15 cellular contexts compared by ENCODE assay signal in genomic region chr17:35732806-35733136, GRCh38. TPM values are rescaled to one million over a fixed set of nuclear protein-coding genes. Genes with fewer than 3 reads are reported as not detected.
DNase-seq lines count a peak whose midpoint lies in the region; ATAC-seq, FAIRE-seq and TF ChIP-seq lines count a peak whose summit lies in the region.
"Had no signal": no experiment of that assay in that cellular context is flagged by ENCODE, and none has a peak within 500 bp of the region (broad histone marks: within the 10 kb centered on the region; RNA-seq: fewer than 3 reads in every experiment).

No MANE protein-coding gene starts in this region.

- CTCF ChIA-PET in HepG2 (lab: Yijun Ruan, JAX; ENCODE audit: low intra/inter-chr PET ratio, low total read pairs): no interaction called here

- DNase-seq in HepG2 (ENCODE audit: low spot score): no peak
- DNase-seq in right lobe of liver: no peak
- no peak for DNase-seq in immature natural killer cell
- DNase-seq in testis: no peak
- DNase-seq in mucosa of descending colon: no peak
- DNase-seq: activated naive CD4-positive, alpha-beta T cell; effector CD4-positive, alpha-beta T cell; KG1; NCI-H187 treated with DMSO at 0.1 percent for 48 hours; stimulated activated CD4-positive, alpha-beta T cell treated with anti-CD3 and anti-CD28 coated beads, Interleukin-4, amount 100 ng/mL, for 1 hour; stimulated activated naive CD4-positive, alpha-beta T cell treated with Interleukin-2 at 50 U/mL for 16 hours had no signal

- H3K27ac ChIP-seq in HepG2 (ENCODE audit: extremely low read length, insufficient read depth, low read length): no peak overlapping the region
- H3K27ac ChIP-seq in right lobe of liver: no peak overlapping the region
- H3K27ac ChIP-seq in testis: no peak overlapping the region
- H3K27ac ChIP-seq: prostate gland had no signal

- H3K9me3 ChIP-seq in HepG2 (ENCODE audit: low read length) (no peaks in the 10 kb centered on the region), right lobe of liver (no peaks in the 10 kb centered on the region), testis (no peaks in the 10 kb centered on the region), mucosa of descending colon (no peaks in the 10 kb centered on the region)
- H3K9me3 ChIP-seq: prostate gland had no signal

- intact Hi-C loops in HepG2 (cut with micrococcal nuclease; ENCODE audit: unreplicated experiment): no loop called here
- intact Hi-C loops in right lobe of liver (cut with DNase I): no loop called here
- intact Hi-C loops in testis (cut with DNase I; ENCODE audit: low total_unique reads): no loop called here
- intact Hi-C loops in mucosa of descending colon (cut with DNase I, micrococcal nuclease): no loop called here

- TF ChIP-seq EP300 in HepG2 (IDR thresholded peaks at IDR 0.05; ENCODE audit: low read depth in 2 of 2, low read length in 2 of 2) (no peak), HepG2 (CRISPR knock-in tag; IDR thresholded peaks at IDR 0.05; ENCODE audit: borderline replicate concordance) (no peak)

- H3K9ac ChIP-seq in HepG2 (ENCODE audit: insufficient read depth, low read depth, low read length): peak overlapping the region; percentile 65

- POLR2A ChIA-PET in HepG2 (lab: Yijun Ruan, JAX): no interaction called here

- no peak for FAIRE-seq in HepG2 (lab: Jason Lieb, UNC)

- H3K4me3 Mint-ChIP-seq in activated naive CD8-positive, alpha-beta T cell: peak overlapping the region; percentile 80
- peak overlapping the region; percentile 27 to 80 (median 72) for H3K4me3 Mint-ChIP-seq in immature natural killer cell

- H3K9me3 Mint-ChIP-seq in activated naive CD8-positive, alpha-beta T cell (ENCODE audit: low read depth): no peaks in the 10 kb centered on the region
- H3K9me3 Mint-ChIP-seq in immature natural killer cell: no peaks in the 10 kb centered on the region

- no peak overlapping the region for H3K27ac Mint-ChIP-seq in activated naive CD8-positive, alpha-beta T cell
- H3K27ac Mint-ChIP-seq in immature natural killer cell: peak overlapping the region in 2 of 6 donors; percentile 7 to 26

- peak overlapping the region; percentile 82 for H3K4me2 ChIP-seq in HepG2 (ENCODE audit: low read depth, low read length)

- H3K4me3 ChIP-seq in HepG2 (replicated peaks in 1 of 3; ENCODE audit: insufficient read depth in 1 of 3, low read depth in 2 of 3, low read length in 3 of 3): peak overlapping the region; percentile 63 to 87 (median 70); a peak in 5 of 6 replicates
- H3K4me3 ChIP-seq in right lobe of liver: no peak overlapping the region
- H3K4me3 ChIP-seq in testis: no peak overlapping the region
- no peak overlapping the region for H3K4me3 ChIP-seq in mucosa of descending colon

- TF ChIP-seq CTCF in HepG2 (CRISPR knock-in tag; IDR thresholded peaks at IDR 0.05) (no peak), right lobe of liver (IDR thresholded peaks at IDR 0.05) (no peak), testis (IDR thresholded peaks at IDR 0.05) (no peak), mucosa of descending colon (IDR thresholded peaks at IDR 0.05) (no peak)

- in situ Hi-C loops in HepG2 (cut with HindIII; ENCODE audit: extremely low pct_ligation_motif_present, low pct_unique_long_range_greater_than_20kb): loop anchor here (25.0 kb wide), 1 partner anchor 420 kb away; no protein-coding TSS in a partner anchor

- no peak for TF ChIP-seq POLR2A in HepG2 (IDR thresholded peaks at IDR 0.05; ENCODE audit: insufficient read depth in 1 of 2, low read depth in 2 of 2, low read length in 2 of 2)
- no peak for TF ChIP-seq POLR2A in right lobe of liver (IDR thresholded peaks at IDR 0.05)
- no peak for TF ChIP-seq POLR2A in testis (IDR thresholded peaks at IDR 0.05)

- peaks cover 20% of the 10 kb centered on the region for H3K4me1 Mint-ChIP-seq in activated naive CD8-positive, alpha-beta T cell (ENCODE audit: low read depth)
- H3K4me1 Mint-ChIP-seq in immature natural killer cell: peaks cover 12 to 16% of the 10 kb centered on the region in 2 donors

- no peak overlapping the region for H2AFZ ChIP-seq in HepG2 (ENCODE audit: low read length)

- no peaks in the 10 kb centered on the region for H3K27me3 ChIP-seq in HepG2 (ENCODE audit: control insufficient read depth in 1 of 2, insufficient read depth in 2 of 2, low read length in 2 of 2)
- no peaks in the 10 kb centered on the region for H3K27me3 ChIP-seq in right lobe of liver
- H3K27me3 ChIP-seq in testis: no peaks in the 10 kb centered on the region

- H3K4me1 ChIP-seq in HepG2 (ENCODE audit: insufficient read depth, low read length): peaks cover 24% of the 10 kb centered on the region
- H3K4me1 ChIP-seq in right lobe of liver: peaks cover 0 to 4% (median 0%) of the 10 kb centered on the region in 4 donors
- peaks cover 6% of the 10 kb centered on the region for H3K4me1 ChIP-seq in testis
- peaks cover 8% of the 10 kb centered on the region for H3K4me1 ChIP-seq in mucosa of descending colon (ENCODE audit: low read depth)

- ATAC-seq in HepG2 (peak; percentile 4; the same call in 1 of the 3 replicates), right lobe of liver (no peak), GM21786 (IDR thresholded peaks at IDR 0.05; ENCODE audit: unreplicated experiment) (no peak), mucosa of descending colon (no peak)
- ATAC-seq in activated CD4-positive, CD25-positive, alpha-beta regulatory T cell treated with anti-CD3 and anti-CD28 coated beads, Interleukin-2, amount 50 U/mL, for 24 hours: no peak

- BruUV-seq in HepG2 (replicated peaks; lab: Mats Ljungman, UMichigan): no TSS peak

- H3K79me2 ChIP-seq in HepG2 (ENCODE audit: insufficient read depth, low read length): peaks cover 2% of the 10 kb centered on the region

- H3K36me3 Mint-ChIP-seq in activated naive CD8-positive, alpha-beta T cell: peaks cover 4% of the 10 kb centered on the region
- H3K36me3 Mint-ChIP-seq in immature natural killer cell: peaks cover 5 to 19% (median 13%) of the 10 kb centered on the region in 3 donors

- TF ChIP-seq RAD21 in HepG2 (CRISPR knock-in tag; IDR thresholded peaks at IDR 0.05): no peak

- H3K36me3 ChIP-seq in HepG2 (replicated peaks in 1 of 2; ENCODE audit: control insufficient read depth in 1 of 2, insufficient read depth in 2 of 2, low read length in 2 of 2) (no peaks in the 10 kb centered on the region), right lobe of liver (no peaks in the 10 kb centered on the region), testis (ENCODE audit: low read depth, missing control alignments) (no peaks in the 10 kb centered on the region), mucosa of descending colon (ENCODE audit: low read depth) (no peaks in the 10 kb centered on the region)
- H3K36me3 ChIP-seq: prostate gland had no signal

- no peaks in the 10 kb centered on the region for H3K27me3 Mint-ChIP-seq in activated naive CD8-positive, alpha-beta T cell
- peaks cover 2 to 3% (median 2%) of the 10 kb centered on the region in 3 donors for H3K27me3 Mint-ChIP-seq in immature natural killer cell (ENCODE audit: low read depth in 3 of 3)

- H4K20me1 ChIP-seq in HepG2 (ENCODE audit: insufficient read depth, low read length): no peaks in the 10 kb centered on the region

- WGBS in HepG2 (ENCODE audit: low lambda C conversion rate): 57% methylated on average over 1 of the region's 1 CpG
- WGBS in right lobe of liver (ENCODE audit: insufficient coverage, low coverage, low lambda C conversion rate, missing lambda C conversion rate): no CpG with 5 or more reads among the region's 1 CpG
- WGBS in testis, 2 donors: 78 to 91% methylated on average over 1 of the region's 1 CpG

RNA-seq across cellular contexts. Expression of gene RASL10B, which starts 1.3 kb away (rescaled TPM):
- total RNA-seq in HepG2 (2016; rRNA removed; fragmentation: Illumina TruSeq; extraction: Trizol) (11.0 TPM in 2 replicates), right lobe of liver (1 to 10 TPM in 5 of 6 experiments, under 1 TPM in 1; 0.31 to 2.8 (median 2.3) TPM), testis (1 to 10 TPM; 2.5 to 4.8 TPM), mucosa of descending colon (1 to 10 TPM in 1 of 3 donors, under 1 TPM in 1, not detected in 1; 0.65 to 4.6 TPM)
- 6.7 and 7.7 TPM in 2 replicates for total RNA-seq in HepG2 (2016; cell fraction: cytosol; rRNA removed; fragmentation: Illumina TruSeq; extraction: Trizol; ENCODE audit: low read depth)
- 9.5 and 11.0 TPM in 2 replicates for total RNA-seq in HepG2 (2016; cell fraction: insoluble cytoplasmic fraction; rRNA removed; fragmentation: Illumina TruSeq; extraction: Trizol)
- 22.4 and 23.7 TPM in 2 replicates for total RNA-seq in HepG2 (2016; cell fraction: membrane; rRNA removed; fragmentation: Illumina TruSeq; extraction: Trizol)
- total RNA-seq in HepG2 (2016; cell fraction: nucleus; rRNA removed; fragmentation: Illumina TruSeq; extraction: Trizol): 5.6 and 6.2 TPM in 2 replicates
- polyA plus RNA-seq in HepG2 (2011; rRNA removed) (7.5 and 8.8 TPM in 2 replicates), immature natural killer cell (not detected), testis (ENCODE audit: insufficient read depth, low read depth, low replicate concordance) (3.8 TPM)
- polyA plus RNA-seq in HepG2 (2011; cell fraction: cytosol; rRNA removed): 5.6 and 9.6 TPM in 2 replicates
- 7.2 and 7.9 TPM in 2 replicates for polyA plus RNA-seq in HepG2 (2011; cell fraction: nucleus; rRNA removed)
- 7.8 and 8.4 TPM in 2 replicates for polyA plus RNA-seq in HepG2 (2012)
- 10.8 and 10.9 TPM in 2 replicates for polyA plus RNA-seq in HepG2 (2016; cell fraction: cytosol; fragmentation: Illumina TruSeq; extraction: Trizol; ENCODE audit: low read depth)
- 11.0 and 13.4 TPM in 2 replicates for polyA plus RNA-seq in HepG2 (2016; cell fraction: insoluble cytoplasmic fraction; fragmentation: Illumina TruSeq; extraction: Trizol; ENCODE audit: low read depth)
- 23.2 and 26.5 TPM in 2 replicates for polyA plus RNA-seq in HepG2 (2016; cell fraction: membrane; fragmentation: Illumina TruSeq; extraction: Trizol; ENCODE audit: low read depth)
- polyA plus RNA-seq in HepG2 (2016; cell fraction: nucleus; fragmentation: Illumina TruSeq; extraction: Trizol; ENCODE audit: insufficient read depth, low read depth): 9.0 and 10.2 TPM in 2 replicates
- 31.4 TPM in 1 of 2 replicates, not detected in the other for polyA minus RNA-seq in HepG2 (2011; rRNA and poly(A)+ RNA removed; ENCODE audit: low replicate concordance)
- 7.5 and 10.6 TPM in 2 replicates for polyA minus RNA-seq in HepG2 (2011; cell fraction: cytosol; rRNA and poly(A)+ RNA removed)
- 5.0 and 7.1 TPM in 2 replicates for polyA minus RNA-seq in HepG2 (2011; cell fraction: nucleus; rRNA and poly(A)+ RNA removed)

RNA-seq across cellular contexts. Expression of gene GAS2L2, which starts 20.3 kb away (rescaled TPM):
- not detected in 2 replicates for total RNA-seq in HepG2 (2016; rRNA removed; fragmentation: Illumina TruSeq; extraction: Trizol)
- not detected in 2 replicates for total RNA-seq in HepG2 (2016; cell fraction: cytosol; rRNA removed; fragmentation: Illumina TruSeq; extraction: Trizol; ENCODE audit: low read depth)
- not detected in 2 replicates for total RNA-seq in HepG2 (2016; cell fraction: insoluble cytoplasmic fraction; rRNA removed; fragmentation: Illumina TruSeq; extraction: Trizol)
- not detected in 2 replicates for total RNA-seq in HepG2 (2016; cell fraction: membrane; rRNA removed; fragmentation: Illumina TruSeq; extraction: Trizol)
- total RNA-seq in HepG2 (2016; cell fraction: nucleus; rRNA removed; fragmentation: Illumina TruSeq; extraction: Trizol): not detected in 2 replicates
- not detected in 2 replicates for polyA plus RNA-seq in HepG2 (2011; rRNA removed)
- not detected in 2 replicates for polyA plus RNA-seq in HepG2 (2011; cell fraction: cytosol; rRNA removed)
- polyA plus RNA-seq in HepG2 (2011; cell fraction: nucleus; rRNA removed): not detected in 2 replicates
- not detected in 2 replicates for polyA plus RNA-seq in HepG2 (2012)
- not detected in 2 replicates for polyA plus RNA-seq in HepG2 (2016; cell fraction: cytosol; fragmentation: Illumina TruSeq; extraction: Trizol; ENCODE audit: low read depth)
- not detected in 2 replicates for polyA plus RNA-seq in HepG2 (2016; cell fraction: insoluble cytoplasmic fraction; fragmentation: Illumina TruSeq; extraction: Trizol; ENCODE audit: low read depth)
- polyA plus RNA-seq in HepG2 (2016; cell fraction: membrane; fragmentation: Illumina TruSeq; extraction: Trizol; ENCODE audit: low read depth): not detected in 2 replicates
- not detected in 2 replicates for polyA plus RNA-seq in HepG2 (2016; cell fraction: nucleus; fragmentation: Illumina TruSeq; extraction: Trizol; ENCODE audit: insufficient read depth, low read depth)
- polyA minus RNA-seq in HepG2 (2011; rRNA and poly(A)+ RNA removed; ENCODE audit: low replicate concordance): 0.06 and 0.09 TPM in 2 replicates
- polyA minus RNA-seq in HepG2 (2011; cell fraction: cytosol; rRNA and poly(A)+ RNA removed): not detected in 2 replicates
- polyA minus RNA-seq in HepG2 (2011; cell fraction: nucleus; rRNA and poly(A)+ RNA removed): not detected in 2 replicates
- total RNA-seq in right lobe of liver: not detected
- polyA plus RNA-seq in immature natural killer cell: not detected
- total RNA-seq in testis: under 1 TPM; 0.31 to 0.71 TPM
- polyA plus RNA-seq in testis (ENCODE audit: insufficient read depth, low read depth, low replicate concordance): 0.62 TPM
- not detected for total RNA-seq in mucosa of descending colon
- total RNA-seq: prostate gland had no signal

RNA-seq across cellular contexts. Expression of gene C17orf50, which starts 27.9 kb away (rescaled TPM):
- total RNA-seq in HepG2 (2016; rRNA removed; fragmentation: Illumina TruSeq; extraction: Trizol): not detected in 2 replicates
- not detected in 2 replicates for total RNA-seq in HepG2 (2016; cell fraction: cytosol; rRNA removed; fragmentation: Illumina TruSeq; extraction: Trizol; ENCODE audit: low read depth)
- not detected in 2 replicates for total RNA-seq in HepG2 (2016; cell fraction: insoluble cytoplasmic fraction; rRNA removed; fragmentation: Illumina TruSeq; extraction: Trizol)
- total RNA-seq in HepG2 (2016; cell fraction: membrane; rRNA removed; fragmentation: Illumina TruSeq; extraction: Trizol): not detected in 2 replicates
- total RNA-seq in HepG2 (2016; cell fraction: nucleus; rRNA removed; fragmentation: Illumina TruSeq; extraction: Trizol): not detected in 2 replicates
- polyA plus RNA-seq in HepG2 (2011; rRNA removed): not detected in 2 replicates
- not detected in 2 replicates for polyA plus RNA-seq in HepG2 (2011; cell fraction: cytosol; rRNA removed)
- polyA plus RNA-seq in HepG2 (2011; cell fraction: nucleus; rRNA removed): not detected in 2 replicates
- polyA plus RNA-seq in HepG2 (2012): not detected in 2 replicates
- not detected in 2 replicates for polyA plus RNA-seq in HepG2 (2016; cell fraction: cytosol; fragmentation: Illumina TruSeq; extraction: Trizol; ENCODE audit: low read depth)
- polyA plus RNA-seq in HepG2 (2016; cell fraction: insoluble cytoplasmic fraction; fragmentation: Illumina TruSeq; extraction: Trizol; ENCODE audit: low read depth): not detected in 2 replicates
- polyA plus RNA-seq in HepG2 (2016; cell fraction: membrane; fragmentation: Illumina TruSeq; extraction: Trizol; ENCODE audit: low read depth): not detected in 2 replicates
- not detected in 2 replicates for polyA plus RNA-seq in HepG2 (2016; cell fraction: nucleus; fragmentation: Illumina TruSeq; extraction: Trizol; ENCODE audit: insufficient read depth, low read depth)
- not detected in 2 replicates for polyA minus RNA-seq in HepG2 (2011; rRNA and poly(A)+ RNA removed; ENCODE audit: low replicate concordance)
- not detected in 2 replicates for polyA minus RNA-seq in HepG2 (2011; cell fraction: cytosol; rRNA and poly(A)+ RNA removed)
- polyA minus RNA-seq in HepG2 (2011; cell fraction: nucleus; rRNA and poly(A)+ RNA removed): not detected in 2 replicates
- total RNA-seq in right lobe of liver: not detected
- under 1 TPM in 2 of 3 donors, not detected in 1; 0.28 to 0.34 TPM for polyA plus RNA-seq in immature natural killer cell
- 100 to 1,000 TPM in 1 of 2 donors, 10 to 100 TPM in 1; 48.8 to 102 TPM for total RNA-seq in testis
- polyA plus RNA-seq in testis (ENCODE audit: insufficient read depth, low read depth, low replicate concordance): 154 TPM
- total RNA-seq in mucosa of descending colon: not detected

Comparison
In these comparisons a context has a peak if more than half of its experiments do, and no peak if none do; other contexts are left out.
1. H3K4me3 ChIP-seq: peak in HepG2 (3 of 3); none in right lobe of liver (0 of 3), testis (0 of 2) and mucosa of descending colon (single experiment).
2. RNA of gene C17orf50, which starts 27.9 kb away (total RNA-seq): 48.8 to 102 TPM in testis; not detected in mucosa of descending colon, not detected in HepG2 and not detected in right lobe of liver; every median in the first group is over 10 times any median in the second.